1 cellular context compared by ENCODE assay signal in genomic region chr19:51108066-51108804, GRCh38.
TF ChIP-seq lines count a peak whose summit lies in the region.

CTU1 (minus strand) TSS chr19:51108409; CDS start chr19:51104569, 3,840 bp downstream.

TF ChIP-seq in GM12878, 131 proteins besides CTCF, POLR2A, EP300 and RAD21 (continued from another document):
- TF ChIP-seq SMARCA5 (IDR thresholded peaks at IDR 0.05) (no peak), PRDM15 (CRISPR knock-in tag; IDR thresholded peaks at IDR 0.05) (no peak), FOXM1 (IDR thresholded peaks at IDR 0.05; ENCODE audit: low read depth, low read length) (no peak)
